Comparison of ENCODE assay signal across 1 cellular context in genomic region chr17:64402469-64402868, GRCh38.
TF ChIP-seq lines count a peak whose summit lies in the region.

No MANE protein-coding gene starts in this region.

TF ChIP-seq in HepG2, 621 proteins besides CTCF, POLR2A, EP300 and RAD21 (continued from another document and continues in another):
- TF ChIP-seq, protein P1, sequence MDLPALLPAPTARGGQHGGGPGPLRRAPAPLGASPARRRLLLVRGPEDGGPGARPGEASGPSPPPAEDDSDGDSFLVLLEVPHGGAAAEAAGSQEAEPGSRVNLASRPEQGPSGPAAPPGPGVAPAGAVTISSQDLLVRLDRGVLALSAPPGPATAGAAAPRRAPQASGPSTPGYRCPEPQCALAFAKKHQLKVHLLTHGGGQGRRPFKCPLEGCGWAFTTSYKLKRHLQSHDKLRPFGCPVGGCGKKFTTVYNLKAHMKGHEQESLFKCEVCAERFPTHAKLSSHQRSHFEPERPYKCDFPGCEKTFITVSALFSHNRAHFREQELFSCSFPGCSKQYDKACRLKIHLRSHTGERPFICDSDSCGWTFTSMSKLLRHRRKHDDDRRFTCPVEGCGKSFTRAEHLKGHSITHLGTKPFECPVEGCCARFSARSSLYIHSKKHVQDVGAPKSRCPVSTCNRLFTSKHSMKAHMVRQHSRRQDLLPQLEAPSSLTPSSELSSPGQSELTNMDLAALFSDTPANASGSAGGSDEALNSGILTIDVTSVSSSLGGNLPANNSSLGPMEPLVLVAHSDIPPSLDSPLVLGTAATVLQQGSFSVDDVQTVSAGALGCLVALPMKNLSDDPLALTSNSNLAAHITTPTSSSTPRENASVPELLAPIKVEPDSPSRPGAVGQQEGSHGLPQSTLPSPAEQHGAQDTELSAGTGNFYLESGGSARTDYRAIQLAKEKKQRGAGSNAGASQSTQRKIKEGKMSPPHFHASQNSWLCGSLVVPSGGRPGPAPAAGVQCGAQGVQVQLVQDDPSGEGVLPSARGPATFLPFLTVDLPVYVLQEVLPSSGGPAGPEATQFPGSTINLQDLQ (CRISPR knock-in tag; IDR thresholded peaks at IDR 0.05): no peak
- TF ChIP-seq FOSL1 (CRISPR knock-in tag; IDR thresholded peaks at IDR 0.05; ENCODE audit: borderline replicate concordance): no peak
- TF ChIP-seq ZNF615 (CRISPR knock-in tag; IDR thresholded peaks at IDR 0.05; ENCODE audit: borderline replicate concordance): no peak
- TF ChIP-seq ZNF674 (CRISPR knock-in tag; IDR thresholded peaks at IDR 0.05; ENCODE audit: low read depth): no peak
- no peak for TF ChIP-seq GLI4 (CRISPR knock-in tag; IDR thresholded peaks at IDR 0.05; ENCODE audit: borderline replicate concordance)
- TF ChIP-seq ZNF225 (CRISPR knock-in tag; IDR thresholded peaks at IDR 0.05): no peak
- TF ChIP-seq ZBTB4 (CRISPR knock-in tag; IDR thresholded peaks at IDR 0.05; ENCODE audit: borderline replicate concordance): no peak
- TF ChIP-seq RNF219 (CRISPR knock-in tag; IDR thresholded peaks at IDR 0.05): no peak
- no peak for TF ChIP-seq SNRNP70 (IDR thresholded peaks at IDR 0.05; ENCODE audit: low read depth, low read length)
- TF ChIP-seq ZNF317 (CRISPR knock-in tag; IDR thresholded peaks at IDR 0.05): no peak
- TF ChIP-seq FOXO4 (CRISPR knock-in tag; conservative IDR thresholded peaks at IDR 0.05): no peak
- TF ChIP-seq ZNF878 (CRISPR knock-in tag; IDR thresholded peaks at IDR 0.05): no peak
- TF ChIP-seq FOXJ3 (CRISPR knock-in tag; IDR thresholded peaks at IDR 0.05; ENCODE audit: borderline replicate concordance): 0 out of 2 replicates have a peak, but pooled peaks have one; percentile 30
- no peak for TF ChIP-seq ZNF513 (CRISPR knock-in tag; conservative IDR thresholded peaks at IDR 0.05)
- TF ChIP-seq, protein P2, sequence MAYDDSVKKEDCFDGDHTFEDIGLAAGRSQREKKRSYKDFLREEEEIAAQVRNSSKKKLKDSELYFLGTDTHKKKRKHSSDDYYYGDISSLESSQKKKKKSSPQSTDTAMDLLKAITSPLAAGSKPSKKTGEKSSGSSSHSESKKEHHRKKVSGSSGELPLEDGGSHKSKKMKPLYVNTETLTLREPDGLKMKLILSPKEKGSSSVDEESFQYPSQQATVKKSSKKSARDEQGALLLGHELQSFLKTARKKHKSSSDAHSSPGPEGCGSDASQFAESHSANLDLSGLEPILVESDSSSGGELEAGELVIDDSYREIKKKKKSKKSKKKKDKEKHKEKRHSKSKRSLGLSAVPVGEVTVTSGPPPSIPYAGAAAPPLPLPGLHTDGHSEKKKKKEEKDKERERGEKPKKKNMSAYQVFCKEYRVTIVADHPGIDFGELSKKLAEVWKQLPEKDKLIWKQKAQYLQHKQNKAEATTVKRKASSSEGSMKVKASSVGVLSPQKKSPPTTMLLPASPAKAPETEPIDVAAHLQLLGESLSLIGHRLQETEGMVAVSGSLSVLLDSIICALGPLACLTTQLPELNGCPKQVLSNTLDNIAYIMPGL (CRISPR knock-in tag; IDR thresholded peaks at IDR 0.05; ENCODE audit: borderline replicate concordance in 1 of 2, low read depth in 1 of 2): no peak
- no peak for TF ChIP-seq GATA4 (IDR thresholded peaks at IDR 0.05; ENCODE audit: borderline replicate concordance, low read depth)
- TF ChIP-seq, protein P3, sequence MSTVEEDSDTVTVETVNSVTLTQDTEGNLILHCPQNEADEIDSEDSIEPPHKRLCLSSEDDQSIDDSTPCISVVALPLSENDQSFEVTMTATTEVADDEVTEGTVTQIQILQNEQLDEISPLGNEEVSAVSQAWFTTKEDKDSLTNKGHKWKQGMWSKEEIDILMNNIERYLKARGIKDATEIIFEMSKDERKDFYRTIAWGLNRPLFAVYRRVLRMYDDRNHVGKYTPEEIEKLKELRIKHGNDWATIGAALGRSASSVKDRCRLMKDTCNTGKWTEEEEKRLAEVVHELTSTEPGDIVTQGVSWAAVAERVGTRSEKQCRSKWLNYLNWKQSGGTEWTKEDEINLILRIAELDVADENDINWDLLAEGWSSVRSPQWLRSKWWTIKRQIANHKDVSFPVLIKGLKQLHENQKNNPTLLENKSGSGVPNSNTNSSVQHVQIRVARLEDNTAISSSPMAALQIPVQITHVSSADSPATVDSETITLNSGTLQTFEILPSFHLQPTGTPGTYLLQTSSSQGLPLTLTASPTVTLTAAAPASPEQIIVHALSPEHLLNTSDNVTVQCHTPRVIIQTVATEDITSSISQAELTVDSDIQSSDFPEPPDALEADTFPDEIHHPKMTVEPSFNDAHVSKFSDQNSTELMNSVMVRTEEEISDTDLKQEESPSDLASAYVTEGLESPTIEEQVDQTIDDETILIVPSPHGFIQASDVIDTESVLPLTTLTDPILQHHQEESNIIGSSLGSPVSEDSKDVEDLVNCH (CRISPR knock-in tag; IDR thresholded peaks at IDR 0.05): no peak
- TF ChIP-seq ATAD3A (CRISPR knock-in tag; IDR thresholded peaks at IDR 0.05): no peak
- no peak; the same call in 1 of the 2 replicates for TF ChIP-seq TBX2 (CRISPR knock-in tag; IDR thresholded peaks at IDR 0.05; ENCODE audit: borderline replicate concordance)
- TF ChIP-seq TEF (CRISPR knock-in tag; IDR thresholded peaks at IDR 0.05): no peak
- no peak for TF ChIP-seq IRF9 (CRISPR knock-in tag; IDR thresholded peaks at IDR 0.05; ENCODE audit: borderline replicate concordance)
- TF ChIP-seq FOSL2 (CRISPR knock-in tag; IDR thresholded peaks at IDR 0.05): no peak
- no peak for TF ChIP-seq EHMT2 (IDR thresholded peaks at IDR 0.05; ENCODE audit: borderline replicate concordance, low read depth, low read length)
- no peak for TF ChIP-seq SAFB2 (CRISPR knock-in tag; IDR thresholded peaks at IDR 0.05; ENCODE audit: borderline replicate concordance, low read depth)
- no peak for TF ChIP-seq IRX3 (CRISPR knock-in tag; IDR thresholded peaks at IDR 0.05; ENCODE audit: borderline replicate concordance, low read depth)
- no peak for TF ChIP-seq XRCC5 (optimal IDR thresholded peaks at IDR 0.05; ENCODE audit: low read length)
- TF ChIP-seq ASH2L (IDR thresholded peaks at IDR 0.05; ENCODE audit: insufficient read length, low read depth, low read length): peak; percentile 41
- TF ChIP-seq STAT5B (CRISPR knock-in tag; IDR thresholded peaks at IDR 0.05): no peak
- TF ChIP-seq THAP8 (CRISPR knock-in tag; IDR thresholded peaks at IDR 0.05; ENCODE audit: borderline replicate concordance): no peak
- TF ChIP-seq HNF4A (CRISPR knock-in tag; IDR thresholded peaks at IDR 0.05): peak; percentile 66
- TF ChIP-seq AKAP8 (CRISPR knock-in tag; IDR thresholded peaks at IDR 0.05): no peak
- TF ChIP-seq MXD1 (CRISPR knock-in tag; IDR thresholded peaks at IDR 0.05): no peak
- no peak for TF ChIP-seq ZNF749 (CRISPR knock-in tag; IDR thresholded peaks at IDR 0.05; ENCODE audit: borderline replicate concordance)
- 0 out of 2 replicates have a peak, but pooled peaks have one; percentile 26 for TF ChIP-seq HDAC2 (CRISPR knock-in tag; IDR thresholded peaks at IDR 0.05)
- no peak for TF ChIP-seq PAF1 (CRISPR knock-in tag; IDR thresholded peaks at IDR 0.05)
- no peak for TF ChIP-seq FOXA3 (CRISPR knock-in tag; IDR thresholded peaks at IDR 0.05)
- TF ChIP-seq, protein P4, sequence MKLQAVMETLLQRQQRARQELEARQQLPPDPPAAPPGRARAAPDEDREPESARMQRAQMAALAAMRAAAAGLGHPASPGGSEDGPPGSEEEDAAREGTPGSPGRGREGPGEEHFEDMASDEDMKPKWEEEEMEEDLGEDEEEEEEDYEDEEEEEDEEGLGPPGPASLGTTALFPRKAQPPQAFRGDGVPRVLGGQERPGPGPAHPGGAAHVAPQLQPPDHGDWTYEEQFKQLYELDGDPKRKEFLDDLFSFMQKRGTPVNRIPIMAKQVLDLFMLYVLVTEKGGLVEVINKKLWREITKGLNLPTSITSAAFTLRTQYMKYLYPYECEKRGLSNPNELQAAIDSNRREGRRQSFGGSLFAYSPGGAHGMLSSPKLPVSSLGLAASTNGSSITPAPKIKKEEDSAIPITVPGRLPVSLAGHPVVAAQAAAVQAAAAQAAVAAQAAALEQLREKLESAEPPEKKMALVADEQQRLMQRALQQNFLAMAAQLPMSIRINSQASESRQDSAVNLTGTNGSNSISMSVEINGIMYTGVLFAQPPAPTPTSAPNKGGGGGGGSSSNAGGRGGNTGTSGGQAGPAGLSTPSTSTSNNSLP (IDR thresholded peaks at IDR 0.05; ENCODE audit: low read depth, low read length): no peak
